In genomic region chr7:514651-515598, GRCh38 we compare ENCODE assay signal across 9 cellular contexts. TPM values are rescaled to one million over a fixed set of nuclear protein-coding genes. Genes with fewer than 3 reads are reported as not detected.
DNase-seq lines count a peak whose midpoint lies in the region; ATAC-seq and TF ChIP-seq lines count a peak whose summit lies in the region.
"Had no signal": no experiment of that assay in that cellular context is flagged by ENCODE, and none has a peak within 500 bp of the region (broad histone marks: within the 10 kb centered on the region; RNA-seq: fewer than 3 reads in every experiment).

No MANE protein-coding gene starts in this region.

- H3K9ac ChIP-seq in HUES48 (ENCODE audit: low read depth, low read length): no peak overlapping the region

- no peaks in the 10 kb centered on the region; the same call in 1 of the 2 replicates for H3K36me3 ChIP-seq in HUES48 (ENCODE audit: control insufficient read depth, insufficient read depth, low read length)
- H3K36me3 ChIP-seq: neutrophil had no signal

- ATAC-seq in GM18505 (IDR thresholded peaks at IDR 0.05; ENCODE audit: unreplicated experiment): no peak

- peak overlapping the region; percentile 28 for H3K4me3 ChIP-seq in HUES48 (ENCODE audit: low read depth, low read length)

- peak; percentile 78 for DNase-seq in A172 (ENCODE audit: low spot score)
- DNase-seq in caudate nucleus (lab: John Stamatoyannopoulos, UW): peak in 46 of 61 donors; percentile 14 to 79 (median 41)
- peak; percentile 34 for DNase-seq in middle frontal gyrus (ENCODE audit: extremely low spot score, low spot score)
- no peak for DNase-seq in HCEC 1CT
- no peak for DNase-seq in NCI-H510A treated with DMSO at 0.1 percent for 48 hours (lab: John Stamatoyannopoulos, UW)
- no peak for DNase-seq in activated gamma-delta T cell (lab: John Stamatoyannopoulos, UW)

- peaks cover 26% of the 10 kb centered on the region for H3K4me1 ChIP-seq in HUES48 (ENCODE audit: control insufficient read depth, insufficient read depth, low read length)

- no peaks in the 10 kb centered on the region for H3K9me3 ChIP-seq in HUES48 (ENCODE audit: control insufficient read depth, insufficient read depth, low read length)
- H3K9me3 ChIP-seq: neutrophil had no signal

- peaks cover 14% of the 10 kb centered on the region for H3K27me3 ChIP-seq in HUES48 (ENCODE audit: control insufficient read depth, insufficient read depth, low read length)

- no peak for TF ChIP-seq POLR2A in GM18505 (IDR thresholded peaks at IDR 0.05; ENCODE audit: borderline replicate concordance, extremely low read depth, insufficient read depth, insufficient read length)

- H3K27ac ChIP-seq in HUES48 (ENCODE audit: low read depth, low read length): peak overlapping the region; percentile 88
- H3K27ac ChIP-seq in caudate nucleus (ENCODE audit: low read depth, low read length): no peak overlapping the region
- H3K27ac ChIP-seq: neutrophil had no signal

RNA-seq across cellular contexts. Expression of gene PDGFA, which starts 4.7 kb away (rescaled TPM):
- total RNA-seq in A172 (2014; rRNA removed; shearing (Covaris generic)): 39.2 and 39.9 TPM in 2 replicates

Comparison
In these comparisons a context has a peak if more than half of its experiments do, and no peak if none do; other contexts are left out.
1. DNase-seq: peak in A172 (single experiment), caudate nucleus (46 of 61) and middle frontal gyrus (single experiment); none in HCEC 1CT (single experiment), NCI-H510A treated with DMSO at 0.1 percent for 48 hours (single experiment) and activated gamma-delta T cell (single experiment).